Comparison of ENCODE assay signal across 21 cellular contexts in genomic region chr14:68561531-68562007, GRCh38.
A peak's percentile ranks its signal among the peaks of the same experiment; 100 is the strongest.
DNase-seq lines count a peak whose midpoint lies in the region; ATAC-seq and TF ChIP-seq lines count a peak whose summit lies in the region.
"Had no signal": no experiment of that assay in that cellular context is flagged by ENCODE, and none has a peak within 500 bp of the region (broad histone marks: within the 10 kb centered on the region; RNA-seq: fewer than 3 reads in every experiment).

No MANE protein-coding gene starts in this region.

- CTCF ChIA-PET in IMR-90 (lab: Yijun Ruan, JAX), result no interaction called here

- peak overlapping the region; percentile 23; the same call in 1 of the 2 replicates for H3K14ac ChIP-seq in IMR-90 (replicated peaks; ENCODE audit: low read depth, low read length)
- H3K14ac ChIP-seq in neuronal stem cell (ENCODE audit: low read length), result no peak overlapping the region

- H3K79me1 ChIP-seq in IMR-90 (ENCODE audit: low read depth in 1 of 2, low read length in 2 of 2) (no peaks in the 10 kb centered on the region), neuronal stem cell (ENCODE audit: low read depth, low read length) (no peaks in the 10 kb centered on the region)

- no peak for TF ChIP-seq CTCF in IMR-90 (conservative IDR thresholded peaks at IDR 0.05; ENCODE audit: low read depth, low read length)
- TF ChIP-seq CTCF in thoracic aorta (IDR thresholded peaks at IDR 0.05), result no peak

- no peak overlapping the region for H3K4me3 Mint-ChIP-seq in dendritic cell treated with granulocyte-macrophage colony-stimulating factor and Interleukin-4, amounts not matched to agents 40 ng/mL and 50 ng/mL, for 4 days
- H3K4me3 Mint-ChIP-seq: activated CD4-positive, alpha-beta T cell treated with anti-CD3 and anti-CD28 coated beads for 36 hours had no signal

- H3K27me3 Mint-ChIP-seq in dendritic cell treated with granulocyte-macrophage colony-stimulating factor and Interleukin-4, amounts not matched to agents 40 ng/mL and 50 ng/mL, for 4 days, result no peaks in the 10 kb centered on the region
- H3K27me3 Mint-ChIP-seq: activated CD4-positive, alpha-beta T cell treated with anti-CD3 and anti-CD28 coated beads for 36 hours had no signal

- peak overlapping the region; percentile 59; the same call in 1 of the 2 replicates for H3K23ac ChIP-seq in IMR-90 (ENCODE audit: low read depth, low read length)
- no peak overlapping the region for H3K23ac ChIP-seq in neuronal stem cell (ENCODE audit: low read depth, low read length, poor library complexity)

- H4K8ac ChIP-seq in IMR-90 (ENCODE audit: low read depth in 2 of 2, low read length in 2 of 2) (no peak overlapping the region), neuronal stem cell (ENCODE audit: low read depth, low read length) (no peak overlapping the region)

- POLR2A ChIA-PET in IMR-90 (lab: Charles Lee; ENCODE audit: unreplicated experiment), result no interaction called here

- H4K20me1 ChIP-seq in IMR-90 (ENCODE audit: insufficient read depth, low read length), result no peaks in the 10 kb centered on the region

- no peaks in the 10 kb centered on the region for H3K27me3 ChIP-seq in IMR-90 (ENCODE audit: control insufficient read depth, insufficient read depth, low read length)
- no peaks in the 10 kb centered on the region for H3K27me3 ChIP-seq in neuronal stem cell (ENCODE audit: control insufficient read depth in 3 of 3, insufficient read depth in 3 of 3, low read depth in 1 of 3, low read length in 3 of 3)
- no peaks in the 10 kb centered on the region for H3K27me3 ChIP-seq in thoracic aorta (replicated peaks; ENCODE audit: insufficient read depth)
- H3K27me3 ChIP-seq: BE2C, pancreas had no signal

- peaks cover 64% of the 10 kb centered on the region for H3K4me1 Mint-ChIP-seq in dendritic cell treated with granulocyte-macrophage colony-stimulating factor and Interleukin-4, amounts not matched to agents 40 ng/mL and 50 ng/mL, for 4 days (ENCODE audit: low read depth)

- 90% methylated on average over 7 of the region's 10 CpGs; no CpG with 5 or more reads in 1 of the 2 experiments for WGBS in IMR-90 (ENCODE audit: extremely low coverage in 2 of 2, insufficient read length in 1 of 2), 2 experiments
- WGBS in neuronal stem cell (ENCODE audit: extremely low coverage in 2 of 2, insufficient read length in 2 of 2, insufficient replicate concordance in 1 of 2), 2 donors, result no CpG with 5 or more reads among the region's 10 CpGs

- H3K4ac ChIP-seq in IMR-90 (ENCODE audit: low read depth, low read length) (peak overlapping the region; percentile 74), neuronal stem cell (ENCODE audit: low read length) (no peak overlapping the region)

- no peak for TF ChIP-seq POLR2A in IMR-90 (IDR thresholded peaks at IDR 0.05; ENCODE audit: low read depth, low read length)

- H4K5ac ChIP-seq in IMR-90 (ENCODE audit: low read depth, low read length), result no peak overlapping the region

- H3K27ac ChIP-seq in IMR-90 (ENCODE audit: insufficient read depth, low read length) (no peak overlapping the region), neuronal stem cell (replicated peaks; ENCODE audit: low read length) (no peak overlapping the region), thoracic aorta (peak overlapping the region; percentile 87 to 95)

- H3K27ac Mint-ChIP-seq in dendritic cell treated with granulocyte-macrophage colony-stimulating factor and Interleukin-4, amounts not matched to agents 40 ng/mL and 50 ng/mL, for 4 days, result peak overlapping the region; percentile 58
- H3K27ac Mint-ChIP-seq: activated CD4-positive, alpha-beta T cell treated with anti-CD3 and anti-CD28 coated beads for 36 hours had no signal

- H3K9me3 Mint-ChIP-seq in dendritic cell treated with granulocyte-macrophage colony-stimulating factor and Interleukin-4, amounts not matched to agents 40 ng/mL and 50 ng/mL, for 4 days, result no peaks in the 10 kb centered on the region

- H2AK9ac ChIP-seq in IMR-90 (replicated peaks; ENCODE audit: low read depth, low read length, poor library complexity), result peak overlapping the region; percentile 4

- H2AFZ ChIP-seq in IMR-90 (replicated peaks; ENCODE audit: low read length, poor library complexity) (no peak overlapping the region), neuronal stem cell (ENCODE audit: low read length) (peak overlapping the region; percentile 32)

- intact Hi-C loops in IMR-90 (cut with micrococcal nuclease), result no loop called here
- intact Hi-C loops in dendritic cell treated with granulocyte-macrophage colony-stimulating factor and Interleukin-4, amounts not matched to agents 40 ng/mL and 50 ng/mL, for 4 days (cut with micrococcal nuclease), result no loop called here

- H3K36me3 Mint-ChIP-seq in dendritic cell treated with granulocyte-macrophage colony-stimulating factor and Interleukin-4, amounts not matched to agents 40 ng/mL and 50 ng/mL, for 4 days (ENCODE audit: low read depth), result no peaks in the 10 kb centered on the region

- H3K4me3 ChIP-seq in IMR-90 (ENCODE audit: insufficient read depth, low read depth, low read length) (no peak overlapping the region), neuronal stem cell (ENCODE audit: low read length in 2 of 2) (no peak overlapping the region), thoracic aorta (no peak overlapping the region)
- H3K4me3 ChIP-seq: pancreas had no signal

- no peak for ATAC-seq in IMR-90 (ENCODE audit: low read depth)
- no peak for ATAC-seq in thoracic aorta (ENCODE audit: insufficient number of reproducible peaks, low FRiP score, low read depth)
- no peak for ATAC-seq in GM18858 (IDR thresholded peaks at IDR 0.05; ENCODE audit: unreplicated experiment)
- no peak for ATAC-seq in GM18870 (IDR thresholded peaks at IDR 0.05; ENCODE audit: unreplicated experiment)
- ATAC-seq: activated CD4-positive, alpha-beta T cell treated with anti-CD3 and anti-CD28 coated beads for 36 hours; esophagus mucosa; HCT116; pancreas; PC-3 had no signal

- H3K18ac ChIP-seq in IMR-90 (ENCODE audit: low read depth, low read length) (peak overlapping the region; percentile 37; the same call in 1 of the 2 replicates), neuronal stem cell (ENCODE audit: low read length) (peak overlapping the region; percentile 82)

- no peak overlapping the region for H3K9ac ChIP-seq in IMR-90 (ENCODE audit: low read depth, low read length)
- no peak overlapping the region for H3K9ac ChIP-seq in neuronal stem cell (ENCODE audit: low read depth, low read length, poor library complexity)
- H3K9ac ChIP-seq: SK-N-SH had no signal

- H3K56ac ChIP-seq in IMR-90 (ENCODE audit: extremely low read depth, insufficient read depth, low read length), result no peak overlapping the region

- H3K4me2 ChIP-seq in IMR-90 (ENCODE audit: low read depth, low read length), result no peak overlapping the region
- H3K4me2 ChIP-seq in neuronal stem cell (ENCODE audit: insufficient read depth, low read length, poor library complexity, severe bottlenecking), result no peak overlapping the region
- H3K4me2 ChIP-seq: SK-N-SH had no signal

- H2BK120ac ChIP-seq in IMR-90 (ENCODE audit: low read depth, low read length) (peak overlapping the region; percentile 46), neuronal stem cell (ENCODE audit: low read depth, low read length) (no peak overlapping the region)

- no peaks in the 10 kb centered on the region for H3K36me3 ChIP-seq in IMR-90 (ENCODE audit: control insufficient read depth, insufficient read depth, low read length)
- H3K36me3 ChIP-seq in neuronal stem cell (replicated peaks in 1 of 2; ENCODE audit: control insufficient read depth in 2 of 2, insufficient read depth in 2 of 2, low read length in 2 of 2), result no peaks in the 10 kb centered on the region
- H3K36me3 ChIP-seq in thoracic aorta, result no peaks in the 10 kb centered on the region
- H3K36me3 ChIP-seq: BE2C, pancreas had no signal

- H2BK20ac ChIP-seq in IMR-90 (ENCODE audit: low read depth, low read length), result 0 out of 2 replicates have a peak overlapping the region, but pooled peaks have one; percentile 48

- H2AK5ac ChIP-seq in IMR-90 (ENCODE audit: low read depth, low read length) (peak overlapping the region; percentile 9; the same call in 1 of the 2 replicates), neuronal stem cell (ENCODE audit: low read depth, low read length) (peak overlapping the region; percentile 47)

- H2BK5ac ChIP-seq in IMR-90 (ENCODE audit: low read depth, low read length, poor library complexity, severe bottlenecking), result no peak overlapping the region
- H2BK5ac ChIP-seq in neuronal stem cell (ENCODE audit: low read length), result no peak overlapping the region

- no peaks in the 10 kb centered on the region for H3K9me1 ChIP-seq in IMR-90 (ENCODE audit: insufficient read depth, low read length)

- H2BK12ac ChIP-seq in neuronal stem cell (ENCODE audit: low read length), result peak overlapping the region; percentile 24

- H3K4me1 ChIP-seq in IMR-90 (ENCODE audit: control insufficient read depth, insufficient read depth, low read length) (peaks cover 11% of the 10 kb centered on the region), neuronal stem cell (ENCODE audit: control insufficient read depth in 2 of 2, insufficient read depth in 1 of 2, low read depth in 1 of 2, low read length in 2 of 2) (peaks cover 14 to 15% of the 10 kb centered on the region in 2 donors), thoracic aorta (ENCODE audit: control insufficient read depth in 1 of 2, low read depth in 2 of 2) (peaks cover 22 to 54% of the 10 kb centered on the region in 2 donors)
- H3K4me1 ChIP-seq: BE2C had no signal

- in situ Hi-C loops in IMR-90 (cut with MboI; ENCODE audit: low sequenced_read_pairs), result no loop called here

- no peak for TF ChIP-seq RAD21 in IMR-90 (IDR thresholded peaks at IDR 0.05; ENCODE audit: low read length)

- no peak for DNase-seq in IMR-90
- DNase-seq in neuronal stem cell (ENCODE audit: low spot score), result no peak
- DNase-seq in thoracic aorta (ENCODE audit: low spot score), result no peak
- no peak for DNase-seq in NCI-H146 treated with DMSO at 0.1 percent for 48 hours (lab: John Stamatoyannopoulos, UW; ENCODE audit: unreplicated experiment)
- DNase-seq: activated CD4-positive, alpha-beta T cell treated with anti-CD3 and anti-CD28 coated beads for 36 hours; activated naive CD4-positive, alpha-beta T cell treated with Interleukin-2 at 50 U/mL for 16 hours; BE2C; head of caudate nucleus; islet precursor cell; NCI-H2029 treated with DMSO at 0.1 percent for 48 hours; NCI-H526; pancreas; PC-3; SK-N-SH; stimulated activated naive CD4-positive, alpha-beta T cell treated with Interleukin-2 at 50 U/mL for 16 hours; T1000 had no signal

- no peak overlapping the region for H4K91ac ChIP-seq in IMR-90 (ENCODE audit: insufficient read depth, low read depth, low read length)
- no peak overlapping the region for H4K91ac ChIP-seq in neuronal stem cell (ENCODE audit: low read depth, low read length, poor library complexity)

- H2BK15ac ChIP-seq in IMR-90 (ENCODE audit: low read depth, low read length) (peak overlapping the region; percentile 6; the same call in 1 of the 3 replicates), neuronal stem cell (ENCODE audit: low read length) (peak overlapping the region; percentile 0)

- dilution Hi-C loops in IMR-90 (cut with HindIII; ENCODE audit: low sequenced_read_pairs, unreplicated experiment), result no loop called here

- H3K9me3 ChIP-seq in IMR-90 (ENCODE audit: control insufficient read depth, insufficient read depth, low read length) (no peaks in the 10 kb centered on the region), neuronal stem cell (replicated peaks in 1 of 2; ENCODE audit: control insufficient read depth in 2 of 2, insufficient read depth in 1 of 2, low read depth in 1 of 2, low read length in 2 of 2) (peaks cover 2 to 8% of the 10 kb centered on the region in 2 donors), thoracic aorta (no peaks in the 10 kb centered on the region)
- H3K9me3 ChIP-seq: BE2C, pancreas, SK-N-SH had no signal

- no TSS peak for BruUV-seq in IMR-90 (replicated peaks; lab: Mats Ljungman, UMichigan)

Comparison
In these comparisons a context has a peak if more than half of its experiments do, and no peak if none do; other contexts are left out.
1. H3K27ac ChIP-seq: peak in thoracic aorta (2 of 2); none in IMR-90 (single experiment) and neuronal stem cell (single experiment).